21 cellular contexts compared by ENCODE assay signal in genomic region chr17:56997313-56997712, GRCh38. TPM values are rescaled to one million over a fixed set of nuclear protein-coding genes. Genes with fewer than 3 reads are reported as not detected.
DNase-seq lines count a peak whose midpoint lies in the region; ATAC-seq, FAIRE-seq and TF ChIP-seq lines count a peak whose summit lies in the region.
"Had no signal": no experiment of that assay in that cellular context is flagged by ENCODE, and none has a peak within 500 bp of the region (broad histone marks: within the 10 kb centered on the region; RNA-seq: fewer than 3 reads in every experiment).

No MANE protein-coding gene starts in this region.

- no peak overlapping the region for H3K27ac ChIP-seq in OCI-LY7 (ENCODE audit: low read depth, low read length, poor library complexity, severe bottlenecking)
- H3K27ac ChIP-seq: 22Rv1; A549; BLaER1 treated with 17β-estradiol and CSF1 and Interleukin-3, amounts not matched to agents 10 nM and 100 nM; C4-2B had no signal

- H3K79me2 ChIP-seq in OCI-LY7 (ENCODE audit: insufficient read depth, low read depth, low read length) = no peaks in the 10 kb centered on the region

- CTCF ChIA-PET in OCI-LY7 (lab: Charles Lee; ENCODE audit: unreplicated experiment) = no interaction called here

- H3K27ac Mint-ChIP-seq in stimulated activated effector memory CD8-positive, alpha-beta T cell treated with anti-CD3 and anti-CD28 coated beads, Interleukin-12 subunit alpha, Interleukin-12 subunit beta, amount 100 ng/mL, for 72 hours = peak overlapping the region; percentile 40
- H3K27ac Mint-ChIP-seq: B cell; CD4-positive, alpha-beta T cell; CD8-positive, alpha-beta T cell had no signal

- H3K9me2 ChIP-seq in OCI-LY7 (ENCODE audit: insufficient read depth, low read length) = no peaks in the 10 kb centered on the region

- no peaks in the 10 kb centered on the region for H3K4me1 Mint-ChIP-seq in stimulated activated effector memory CD8-positive, alpha-beta T cell treated with anti-CD3 and anti-CD28 coated beads, Interleukin-12 subunit alpha, Interleukin-12 subunit beta, amount 100 ng/mL, for 72 hours

- no peak overlapping the region for H2AFZ ChIP-seq in OCI-LY7 (ENCODE audit: low read length)

- H3K36me3 ChIP-seq in OCI-LY7 (ENCODE audit: insufficient read depth, low read length) = peaks cover 76% of the 10 kb centered on the region

- TSS peak; percentile 40 for BruUV-seq in OCI-LY7 (replicated peaks; lab: Mats Ljungman, UMichigan)

- no peak for FAIRE-seq in frontal cortex (lab: Jason Lieb, UNC)
- FAIRE-seq: A549, D721Med, G401.6, GM12891 had no signal

- H4K20me1 ChIP-seq in OCI-LY7 (ENCODE audit: insufficient read depth, low read length) = no peaks in the 10 kb centered on the region
- H4K20me1 ChIP-seq: BLaER1 treated with 17β-estradiol and CSF1 and Interleukin-3, amounts not matched to agents 10 nM and 100 nM had no signal

- peak; percentile 12 for DNase-seq in GM12865 (ENCODE audit: low read depth)
- DNase-seq in OCI-LY7 (ENCODE audit: low spot score) = no peak
- no peak for DNase-seq in stimulated activated effector memory CD8-positive, alpha-beta T cell treated with anti-CD3 and anti-CD28 coated beads, Interleukin-12 subunit alpha, Interleukin-12 subunit beta, amount 100 ng/mL, for 72 hours (ENCODE audit: low spot score in 2 of 2)
- no peak for DNase-seq in frontal cortex (ENCODE audit: low spot score in 2 of 2)
- DNase-seq in activated CD8-positive, alpha-beta memory T cell treated with anti-CD3 and anti-CD28 coated beads, Interleukin-2, amount 50 U/mL, for 48 hours = no peak
- DNase-seq: AML-193; Caco-2; Calu3; CD4-positive, alpha-beta T cell; CD8-positive, alpha-beta T cell; DMS79 treated with DMSO at 0.1 percent for 48 hours; GF-D8 had no signal

- no peak overlapping the region for H3K4me3 Mint-ChIP-seq in stimulated activated effector memory CD8-positive, alpha-beta T cell treated with anti-CD3 and anti-CD28 coated beads, Interleukin-12 subunit alpha, Interleukin-12 subunit beta, amount 100 ng/mL, for 72 hours
- H3K4me3 Mint-ChIP-seq: B cell; CD4-positive, alpha-beta T cell; CD8-positive, alpha-beta T cell had no signal

- no peak for TF ChIP-seq CTCF in GM12865 (IDR thresholded peaks at IDR 0.05; ENCODE audit: insufficient read depth, low read depth, low read length, missing control alignments)
- no peak for TF ChIP-seq CTCF in OCI-LY7 (conservative IDR thresholded peaks at IDR 0.05; ENCODE audit: low read length)

- H3K4me3 ChIP-seq in GM12865 (ENCODE audit: low read depth, low read length) = no peak overlapping the region
- no peak overlapping the region for H3K4me3 ChIP-seq in OCI-LY7 (ENCODE audit: low read depth, low read length, poor library complexity, severe bottlenecking)
- H3K4me3 ChIP-seq: A549; BLaER1 treated with 17β-estradiol and CSF1 and Interleukin-3, amounts not matched to agents 10 nM and 100 nM had no signal

- intact Hi-C loops in OCI-LY7 (cut with micrococcal nuclease; ENCODE audit: unreplicated experiment) = no loop called here

- POLR2A ChIA-PET in OCI-LY7 (lab: Charles Lee) = interaction anchor here (1.2 kb wide), 1 partner anchor 17 kb away, joined by 3 read pairs; no protein-coding TSS in a partner anchor

- peaks cover 35% of the 10 kb centered on the region for H3K36me3 Mint-ChIP-seq in stimulated activated effector memory CD8-positive, alpha-beta T cell treated with anti-CD3 and anti-CD28 coated beads, Interleukin-12 subunit alpha, Interleukin-12 subunit beta, amount 100 ng/mL, for 72 hours

- H3K9me3 Mint-ChIP-seq in stimulated activated effector memory CD8-positive, alpha-beta T cell treated with anti-CD3 and anti-CD28 coated beads, Interleukin-12 subunit alpha, Interleukin-12 subunit beta, amount 100 ng/mL, for 72 hours = no peaks in the 10 kb centered on the region
- H3K9me3 Mint-ChIP-seq: CD4-positive, alpha-beta T cell; CD8-positive, alpha-beta T cell had no signal

- ATAC-seq in stimulated activated effector memory CD8-positive, alpha-beta T cell treated with anti-CD3 and anti-CD28 coated beads, Interleukin-12 subunit alpha, Interleukin-12 subunit beta, amount 100 ng/mL, for 72 hours = no peak
- no peak for ATAC-seq in GM21360 (IDR thresholded peaks at IDR 0.05; ENCODE audit: unreplicated experiment)
- ATAC-seq: A549; CD8-positive, alpha-beta T cell had no signal

- no peaks in the 10 kb centered on the region for H3K4me1 ChIP-seq in OCI-LY7 (ENCODE audit: insufficient read depth, low read length, poor library complexity, severe bottlenecking)
- H3K4me1 ChIP-seq: A549, Caco-2 had no signal

- H3K9me3 ChIP-seq in OCI-LY7 (ENCODE audit: low read length) = no peaks in the 10 kb centered on the region
- H3K9me3 ChIP-seq: A549; BLaER1 treated with 17β-estradiol and CSF1 and Interleukin-3, amounts not matched to agents 10 nM and 100 nM; Caco-2 had no signal

- H3K4me2 ChIP-seq in OCI-LY7 (ENCODE audit: low read length) = no peak overlapping the region
- H3K4me2 ChIP-seq: A549; BLaER1 treated with 17β-estradiol and CSF1 and Interleukin-3, amounts not matched to agents 10 nM and 100 nM had no signal

RNA-seq across cellular contexts. Expression of gene SCPEP1, which starts 19.4 kb away (rescaled TPM):
- 36.5 and 48.2 TPM in 2 replicates for total RNA-seq in OCI-LY7 (2014; rRNA removed; shearing (Covaris generic))
- total RNA-seq in OCI-LY7 (2022) = 43.0 and 48.8 TPM in 2 replicates
- 3.3 TPM for total RNA-seq in frontal cortex

RNA-seq across cellular contexts. Expression of gene COIL, which starts 36.5 kb away (rescaled TPM):
- 20.5 and 24.8 TPM in 2 replicates for total RNA-seq in OCI-LY7 (2014; rRNA removed; shearing (Covaris generic))
- total RNA-seq in OCI-LY7 (2022) (20.7 and 22.8 TPM in 2 replicates), frontal cortex (32.6 TPM)
